17 cellular contexts compared by ENCODE assay signal in genomic region chr5:82549263-82549662, GRCh38.
"Had no signal": no experiment of that assay in that cellular context is flagged by ENCODE, and none has a peak within 500 bp of the region (broad histone marks: within the 10 kb centered on the region; RNA-seq: fewer than 3 reads in every experiment).

No MANE protein-coding gene starts in this region.

- H3K36me3 ChIP-seq: heart left ventricle, left ventricle myocardium inferior, WERI-Rb-1 had no signal

- H3K9me3 Mint-ChIP-seq: activated CD8-positive, alpha-beta T cell treated with anti-CD3 and anti-CD28 coated beads for 36 hours had no signal

- H3K4me1 Mint-ChIP-seq: activated CD4-positive, alpha-beta T cell treated with anti-CD3 and anti-CD28 coated beads for 36 hours; activated naive CD8-positive, alpha-beta T cell treated with anti-CD3 and anti-CD28 coated beads, Interleukin-2, amount 50 U/mL, for 24 hours; central memory CD8-positive, alpha-beta T cell had no signal

- H3K27me3 Mint-ChIP-seq: central memory CD8-positive, alpha-beta T cell had no signal

- H3K27ac Mint-ChIP-seq: activated CD4-positive, alpha-beta T cell treated with anti-CD3 and anti-CD28 coated beads for 36 hours; activated CD8-positive, alpha-beta T cell treated with anti-CD3 and anti-CD28 coated beads for 36 hours; activated naive CD8-positive, alpha-beta T cell treated with anti-CD3 and anti-CD28 coated beads, Interleukin-2, amount 50 U/mL, for 24 hours had no signal

- H3K4me3 Mint-ChIP-seq: activated CD4-positive, alpha-beta T cell treated with anti-CD3 and anti-CD28 coated beads for 36 hours; activated CD8-positive, alpha-beta T cell treated with anti-CD3 and anti-CD28 coated beads for 36 hours; activated naive CD8-positive, alpha-beta T cell treated with anti-CD3 and anti-CD28 coated beads, Interleukin-2, amount 50 U/mL, for 24 hours; central memory CD8-positive, alpha-beta T cell had no signal

- H3K27ac ChIP-seq: body of pancreas, foreskin keratinocyte, heart left ventricle, left ventricle myocardium inferior, WERI-Rb-1 had no signal

- H3K4me1 ChIP-seq: body of pancreas, foreskin keratinocyte, left ventricle myocardium inferior had no signal

- ATAC-seq: activated CD4-positive, alpha-beta T cell treated with anti-CD3 and anti-CD28 coated beads for 36 hours; activated CD8-positive, alpha-beta T cell treated with anti-CD3 and anti-CD28 coated beads for 36 hours; activated naive CD8-positive, alpha-beta T cell treated with anti-CD3 and anti-CD28 coated beads, Interleukin-2, amount 50 U/mL, for 24 hours; body of pancreas; foreskin keratinocyte; heart left ventricle; stimulated activated naive CD8-positive, alpha-beta T cell treated with anti-CD3 and anti-CD28 coated beads, Interleukin-15, Interleukin-2, amounts not matched to agents 100 U/mL and 50 U/mL, for 24 hours had no signal

- FAIRE-seq: keratinocyte had no signal

- H3K27me3 ChIP-seq: body of pancreas, heart left ventricle had no signal

- DNase-seq: activated CD4-positive, alpha-beta T cell treated with anti-CD3 and anti-CD28 coated beads for 36 hours; activated CD8-positive, alpha-beta memory T cell treated with anti-CD3 and anti-CD28 coated beads, Interleukin-2, amount 50 U/mL, for 4 hours; activated CD8-positive, alpha-beta T cell treated with anti-CD3 and anti-CD28 coated beads for 36 hours; activated naive CD4-positive, alpha-beta T cell; activated naive CD8-positive, alpha-beta T cell treated with anti-CD3 and anti-CD28 coated beads, Interleukin-2, amount 50 U/mL, for 24 hours; body of pancreas; erythroblast; foreskin keratinocyte; heart left ventricle; left ventricle myocardium inferior; stimulated activated CD4-positive, alpha-beta T cell treated with anti-CD3 and anti-CD28 coated beads, Interleukin-2, amount 100 ng/mL, for 48 hours; stimulated activated CD8-positive, alpha-beta memory T cell treated with anti-CD3 and anti-CD28 coated beads, Interleukin-4, amount 100 ng/mL, for 48 hours; stimulated activated naive CD8-positive, alpha-beta T cell treated with anti-CD3 and anti-CD28 coated beads, Interleukin-15, Interleukin-2, amounts not matched to agents 100 U/mL and 50 U/mL, for 24 hours; T-helper 1 cell; WERI-Rb-1 had no signal

- H3K4me3 ChIP-seq: body of pancreas, heart left ventricle, left ventricle myocardium inferior had no signal
